1 cellular context compared by ENCODE assay signal in genomic region chr1:99849744-99850457, GRCh38.
TF ChIP-seq lines count a peak whose summit lies in the region.

AGL (plus strand) TSS chr1:99850361; CDS start chr1:99851043, 682 bp downstream.

TF ChIP-seq in GM23338, 12 proteins besides CTCF, POLR2A, EP300 and RAD21 (continued from another document):
- no peak for TF ChIP-seq EZH2phosphoT487 (IDR thresholded peaks at IDR 0.05; ENCODE audit: unreplicated experiment)
- 0 out of 2 replicates have a peak, but pooled peaks have one; percentile 13 for TF ChIP-seq ETS1 (IDR thresholded peaks at IDR 0.05)
